Comparison of ENCODE assay signal across 1 cellular context in genomic region chr3:194486540-194487288, GRCh38.
TF ChIP-seq lines count a peak whose summit lies in the region.

ATP13A3 (minus strand) TSS chr3:194487002; CDS start chr3:194462190, 24,812 bp downstream.

TF ChIP-seq in HepG2, 621 proteins besides CTCF, POLR2A, EP300 and RAD21 (continued from another document and continues in another):
- TF ChIP-seq HIC2 (CRISPR knock-in tag; IDR thresholded peaks at IDR 0.05; ENCODE audit: low read depth) (no peak), ZNF121 (CRISPR knock-in tag; IDR thresholded peaks at IDR 0.05) (no peak), SOX5 (CRISPR knock-in tag; IDR thresholded peaks at IDR 0.05; ENCODE audit: borderline replicate concordance) (no peak; the same call in 1 of the 2 replicates), CERS6 (CRISPR knock-in tag; IDR thresholded peaks at IDR 0.05) (no peak), JUNB (CRISPR knock-in tag; IDR thresholded peaks at IDR 0.05; ENCODE audit: borderline replicate concordance) (no peak), DZIP1 (CRISPR knock-in tag; IDR thresholded peaks at IDR 0.05) (no peak), ZNF512B (CRISPR knock-in tag; IDR thresholded peaks at IDR 0.05; ENCODE audit: borderline replicate concordance) (no peak), ZNF235 (CRISPR knock-in tag; IDR thresholded peaks at IDR 0.05; ENCODE audit: borderline replicate concordance) (no peak), MIER2 (CRISPR knock-in tag; IDR thresholded peaks at IDR 0.05) (no peak), CENPT (CRISPR knock-in tag; IDR thresholded peaks at IDR 0.05; ENCODE audit: low read depth) (no peak), ZFAT (CRISPR knock-in tag; conservative IDR thresholded peaks at IDR 0.05) (no peak), TBL1XR1 (IDR thresholded peaks at IDR 0.05; ENCODE audit: borderline replicate concordance, low read length, partially characterized antibody) (no peak), ZFP82 (CRISPR knock-in tag; IDR thresholded peaks at IDR 0.05; ENCODE audit: borderline replicate concordance) (no peak), ZSCAN30 (CRISPR knock-in tag; IDR thresholded peaks at IDR 0.05) (no peak), GATA4 (IDR thresholded peaks at IDR 0.05; ENCODE audit: borderline replicate concordance, low read depth) (no peak), NR2C2 (CRISPR knock-in tag; IDR thresholded peaks at IDR 0.05; ENCODE audit: borderline replicate concordance) (no peak), RFXAP (CRISPR knock-in tag; IDR thresholded peaks at IDR 0.05; ENCODE audit: borderline replicate concordance) (no peak), ZNF362 (CRISPR knock-in tag; IDR thresholded peaks at IDR 0.05; ENCODE audit: borderline replicate concordance) (no peak), SKIL (CRISPR knock-in tag; IDR thresholded peaks at IDR 0.05; ENCODE audit: borderline replicate concordance) (peak; percentile 39; the same call in 1 of the 2 replicates), ZMAT5 (CRISPR knock-in tag; IDR thresholded peaks at IDR 0.05; ENCODE audit: borderline replicate concordance, low read depth) (no peak), ZNF800 (CRISPR knock-in tag; IDR thresholded peaks at IDR 0.05) (no peak), GRHL1 (CRISPR knock-in tag; conservative IDR thresholded peaks at IDR 0.05) (no peak), ZNF687 (CRISPR knock-in tag; IDR thresholded peaks at IDR 0.05) (peak; percentile 70), ZNF547 (CRISPR knock-in tag; IDR thresholded peaks at IDR 0.05) (no peak), ZNF572 (CRISPR knock-in tag; IDR thresholded peaks at IDR 0.05) (no peak), SMC3 (IDR thresholded peaks at IDR 0.05; ENCODE audit: low read length) (no peak), PLSCR1 (CRISPR knock-in tag; IDR thresholded peaks at IDR 0.05; ENCODE audit: borderline replicate concordance) (no peak), ZNF766 (CRISPR knock-in tag; IDR thresholded peaks at IDR 0.05; ENCODE audit: borderline replicate concordance) (no peak), ZBTB2 (CRISPR knock-in tag; IDR thresholded peaks at IDR 0.05; ENCODE audit: low read depth) (peak; percentile 69; the same call in 1 of the 2 replicates), ZSCAN12 (CRISPR knock-in tag; IDR thresholded peaks at IDR 0.05) (no peak)
